Comparison of ENCODE assay signal across 20 cellular contexts in the genomic region with DNA sequence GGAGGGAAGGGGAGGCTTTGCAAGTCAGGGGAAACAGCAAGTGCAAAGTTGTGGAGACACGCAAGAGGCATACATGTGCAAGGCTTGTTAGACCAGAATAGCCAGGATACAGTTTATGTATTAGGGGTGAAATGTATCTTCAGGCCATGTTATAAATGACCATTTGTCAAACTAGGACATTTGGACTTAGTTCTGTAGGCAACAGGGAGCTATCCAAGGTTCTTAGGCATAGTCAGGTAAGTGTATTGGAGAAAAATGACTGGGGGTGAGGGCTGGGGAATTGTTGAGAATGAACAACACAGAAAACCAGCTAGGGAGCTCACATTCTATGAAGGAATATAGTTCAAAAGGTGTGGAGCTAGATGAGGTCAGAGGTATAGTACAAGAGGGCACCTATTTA. TPM values are rescaled to one million over a fixed set of nuclear protein-coding genes. Genes with fewer than 3 reads are reported as not detected.
"Had no signal": no experiment of that assay in that cellular context is flagged by ENCODE, and none has a peak within 500 bp of the region (broad histone marks: within the 10 kb centered on the region; RNA-seq: fewer than 3 reads in every experiment).

No MANE protein-coding gene starts in this region.

- H3K36me3 ChIP-seq: ascending aorta, prostate gland, sigmoid colon, transverse colon, WERI-Rb-1 had no signal

- H3K27me3 ChIP-seq: ascending aorta, sigmoid colon, transverse colon had no signal

- H3K4me1 ChIP-seq: ascending aorta, prostate gland, transverse colon had no signal

- ATAC-seq: activated CD4-positive, alpha-beta T cell treated with anti-CD3 and anti-CD28 coated beads for 36 hours; activated CD8-positive, alpha-beta T cell treated with anti-CD3 and anti-CD28 coated beads, Interleukin-2, amount 10 ng/mL, durations not matched to agents 7 days and 5 days; natural killer cell treated with Interleukin-12 subunit alpha and Interleukin-12 subunit beta and Interleukin-15 and Interleukin-18, amount 100 ng/mL, for 72 hours had no signal

- H3K27ac ChIP-seq: ascending aorta, coronary artery, prostate gland, sigmoid colon, transverse colon, WERI-Rb-1 had no signal

- H3K4me3 ChIP-seq: ascending aorta, coronary artery, prostate gland, sigmoid colon, transverse colon had no signal

- H3K9me3 ChIP-seq: ascending aorta, prostate gland, sigmoid colon, transverse colon had no signal

- DNase-seq: activated CD4-positive, alpha-beta T cell treated with anti-CD3 and anti-CD28 coated beads for 36 hours; activated CD8-positive, alpha-beta memory T cell treated with anti-CD3 and anti-CD28 coated beads, Interleukin-2, amount 50 U/mL, for 48 hours; activated CD8-positive, alpha-beta T cell treated with anti-CD3 and anti-CD28 coated beads, Interleukin-2, amount 10 ng/mL, durations not matched to agents 7 days and 5 days; activated naive CD4-positive, alpha-beta T cell; effector memory CD4-positive, alpha-beta T cell; hippocampal formation; sigmoid colon; stimulated activated naive CD4-positive, alpha-beta T cell; substantia nigra; T-helper 9 cell; transverse colon; WERI-Rb-1 had no signal

RNA-seq across cellular contexts. Expression of a gene that starts 42.5 kb away (rescaled TPM):
- total RNA-seq: activated CD4-positive, alpha-beta T cell treated with anti-CD3 and anti-CD28 coated beads for 36 hours; activated CD8-positive, alpha-beta T cell treated with anti-CD3 and anti-CD28 coated beads, Interleukin-2, amount 10 ng/mL, durations not matched to agents 7 days and 5 days; ascending aorta; cardiac septum; epithelial cell of proximal tubule; mucosa of gallbladder; natural killer cell treated with Interleukin-12 subunit alpha and Interleukin-12 subunit beta and Interleukin-15 and Interleukin-18, amount 100 ng/mL, for 72 hours; omental fat pad; prostate gland; transverse colon had no signal
- polyA plus RNA-seq: sigmoid colon had no signal
